Comparison of ENCODE assay signal across 22 cellular contexts in the genomic region with DNA sequence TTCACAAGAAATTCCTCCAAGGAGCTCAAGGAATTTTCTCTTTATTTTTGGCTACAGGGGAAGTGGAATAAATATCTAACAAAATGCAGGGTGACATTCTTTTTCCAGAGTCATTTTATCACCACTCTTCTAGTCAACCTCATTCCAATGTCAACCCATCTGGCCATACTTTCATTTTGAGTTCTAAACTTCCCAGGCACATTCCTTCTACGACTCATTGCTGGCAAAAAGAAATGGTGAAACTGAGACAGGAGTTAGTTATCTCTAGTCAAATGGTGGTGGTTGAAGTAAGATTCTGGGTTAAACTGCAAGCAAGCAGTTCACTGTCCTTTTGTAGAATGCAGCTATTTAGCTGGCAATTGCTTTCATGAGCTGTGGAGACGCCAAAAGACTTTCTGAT.
DNase-seq lines count a peak whose midpoint lies in the region; ATAC-seq and TF ChIP-seq lines count a peak whose summit lies in the region.
"Had no signal": no experiment of that assay in that cellular context is flagged by ENCODE, and none has a peak within 500 bp of the region (broad histone marks: within the 10 kb centered on the region; RNA-seq: fewer than 3 reads in every experiment).

No MANE protein-coding gene starts in this region.

- H3K27ac Mint-ChIP-seq in chondrocyte (ENCODE audit: unreplicated experiment) (peak overlapping the region; percentile 88), nephron progenitor cell (peak overlapping the region; percentile 99)
- H3K27ac Mint-ChIP-seq: GM23338 had no signal

- no peaks in the 10 kb centered on the region for H3K27me3 Mint-ChIP-seq in chondrocyte (ENCODE audit: low read depth)
- no peaks in the 10 kb centered on the region for H3K27me3 Mint-ChIP-seq in nephron progenitor cell (ENCODE audit: low read depth, poor library complexity)

- H3K36me3 Mint-ChIP-seq in chondrocyte (ENCODE audit: low read depth) = no peaks in the 10 kb centered on the region
- peaks cover 25% of the 10 kb centered on the region for H3K36me3 Mint-ChIP-seq in nephron progenitor cell (ENCODE audit: low read depth)

- H3K9me3 Mint-ChIP-seq in chondrocyte (ENCODE audit: low read depth) = no peaks in the 10 kb centered on the region
- no peaks in the 10 kb centered on the region for H3K9me3 Mint-ChIP-seq in nephron progenitor cell
- H3K9me3 Mint-ChIP-seq: GM23338 had no signal

- H3K4me1 Mint-ChIP-seq in chondrocyte (ENCODE audit: low read depth) = peaks cover 65% of the 10 kb centered on the region
- peaks cover 99% of the 10 kb centered on the region for H3K4me1 Mint-ChIP-seq in nephron progenitor cell

- TF ChIP-seq CTCF in chondrocyte (IDR thresholded peaks at IDR 0.05) (no peak), nephron progenitor cell (IDR thresholded peaks at IDR 0.05) (no peak)

- H3K4me3 Mint-ChIP-seq in chondrocyte (ENCODE audit: unreplicated experiment) (peak overlapping the region; percentile 38), nephron progenitor cell (peak overlapping the region; percentile 59)
- H3K4me3 Mint-ChIP-seq: GM23338 had no signal

- DNase-seq in AG08395 (ENCODE audit: low spot score) (peak; percentile 45), LHCN-M2 (ENCODE audit: low read depth) (peak; percentile 26), chondrocyte (ENCODE audit: low spot score) (no peak), nephron progenitor cell (no peak), GM19238 (ENCODE audit: insufficient read length, low spot score) (no peak), sciatic nerve (ENCODE audit: low spot score) (no peak), NCI-H748 treated with DMSO at 0.1 percent for 48 hours (lab: John Stamatoyannopoulos, UW) (no peak), NCI-H2196 treated with DMSO at 0.1 percent for 48 hours (lab: John Stamatoyannopoulos, UW; ENCODE audit: unreplicated experiment) (no peak)
- DNase-seq: activated CD4-positive, alpha-beta T cell treated with anti-CD3 and anti-CD28 coated beads, Interleukin-2, amount 50 U/mL, for 48 hours; activated CD4-positive, CD25-positive, alpha-beta regulatory T cell; activated gamma-delta T cell; caudate nucleus; dorsolateral prefrontal cortex; hippocampal formation; left ventricle myocardium superior; NCI-H2107; NCI-H524; stimulated activated CD4-positive, alpha-beta T cell treated with anti-CD3 and anti-CD28 coated beads, Interleukin-4, amount 100 ng/mL, for 24 hours; stimulated activated naive CD4-positive, alpha-beta T cell treated with Interleukin-2 at 50 U/mL for 16 hours; T-helper 9 cell; transverse colon had no signal

- no peak for ATAC-seq in sciatic nerve
- ATAC-seq: GM23338, left ventricle myocardium superior had no signal

- intact Hi-C loops in sciatic nerve (cut with DNase I) = no loop called here

Comparison
In these comparisons a context has a peak if more than half of its experiments do, and no peak if none do; other contexts are left out.
1. DNase-seq: peak in AG08395 (single experiment) and LHCN-M2 (single experiment); none in chondrocyte (single experiment), nephron progenitor cell (single experiment), GM19238 (single experiment), sciatic nerve (single experiment), NCI-H748 treated with DMSO at 0.1 percent for 48 hours (single experiment) and NCI-H2196 treated with DMSO at 0.1 percent for 48 hours (single experiment).